ENCODE assay signal across 16 cellular contexts in the genomic region with DNA sequence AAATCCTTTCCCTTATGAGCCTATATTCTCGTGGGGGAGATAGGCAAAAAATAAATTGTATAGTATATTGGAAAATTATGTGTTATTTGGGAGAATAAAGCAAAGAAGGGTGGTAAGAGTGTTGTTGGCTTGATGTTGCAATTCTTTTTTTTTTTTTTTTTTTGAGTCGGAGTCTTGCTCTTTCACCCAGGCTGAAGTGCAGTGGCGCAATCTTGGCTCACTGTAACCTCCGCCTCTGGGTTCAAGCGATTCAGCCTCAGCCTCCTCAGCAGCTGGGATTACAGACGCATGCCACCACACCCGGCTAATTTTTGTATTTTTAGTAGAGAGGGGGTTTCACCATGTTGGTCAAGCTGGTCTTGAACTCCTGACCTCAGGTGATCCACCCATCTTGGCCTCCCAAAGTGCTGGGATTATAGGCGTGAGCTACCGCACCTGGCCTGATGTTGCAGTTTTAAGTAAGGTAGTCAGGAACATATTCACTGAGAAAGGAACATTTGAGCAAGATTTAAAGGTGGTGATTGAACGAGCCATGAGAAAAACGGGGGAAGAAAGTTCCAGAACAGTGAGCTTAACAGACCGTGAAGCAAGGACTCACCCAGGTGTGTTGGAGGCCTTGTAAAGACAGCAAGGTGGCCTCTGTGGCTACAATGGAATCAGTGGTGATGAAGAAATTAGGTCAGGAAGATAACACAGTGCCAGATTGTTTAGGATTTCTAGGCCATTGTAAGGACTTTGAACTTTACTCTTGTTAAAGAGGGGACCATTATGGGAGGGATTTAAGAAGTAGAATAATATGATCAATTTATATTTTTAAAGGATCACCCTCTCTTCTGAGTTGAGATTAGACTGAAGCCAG. TPM values are rescaled to one million over a fixed set of nuclear protein-coding genes. Genes with fewer than 3 reads are reported as not detected.
A peak's percentile ranks its signal among the peaks of the same experiment; 100 is the strongest.
DNase-seq lines count a peak whose midpoint lies in the region; ATAC-seq and TF ChIP-seq lines count a peak whose summit lies in the region.
"Had no signal": no experiment of that assay in that cellular context is flagged by ENCODE, and none has a peak within 500 bp of the region (broad histone marks: within the 10 kb centered on the region; RNA-seq: fewer than 3 reads in every experiment).

No MANE protein-coding gene starts in this region.

- H3K27ac ChIP-seq in right atrium auricular region, result no peak overlapping the region
- no peak overlapping the region for H3K27ac ChIP-seq in lower lobe of right lung
- H3K27ac ChIP-seq in tibial nerve, result peak overlapping the region in 3 of 4 donors; percentile 15 to 63 (median 63)
- H3K27ac ChIP-seq in ovary, result no peak overlapping the region
- H3K27ac ChIP-seq: esophagus muscularis mucosa, transverse colon had no signal

- H3K27me3 ChIP-seq in right atrium auricular region, result no peaks in the 10 kb centered on the region
- H3K27me3 ChIP-seq in lower lobe of right lung (ENCODE audit: low read depth), result no peaks in the 10 kb centered on the region
- H3K27me3 ChIP-seq in tibial nerve, result no peaks in the 10 kb centered on the region
- no peaks in the 10 kb centered on the region for H3K27me3 ChIP-seq in ovary
- H3K27me3 ChIP-seq: esophagus muscularis mucosa, transverse colon had no signal

- peak; percentile 51 for DNase-seq in Right ventricle myocardium superior
- DNase-seq in right atrium auricular region (ENCODE audit: low spot score), result no peak
- DNase-seq in lower lobe of right lung, result peak; percentile 70
- DNase-seq in tibial nerve (ENCODE audit: low spot score in 2 of 2), result no peak
- no peak for DNase-seq in ovary
- DNase-seq in ureter (ENCODE audit: low spot score), result no peak
- DNase-seq in NCI-H2107 (lab: John Stamatoyannopoulos, UW), result no peak
- DNase-seq: activated CD4-positive, alpha-beta T cell treated with anti-CD3 and anti-CD28 coated beads, Interleukin-2, amount 10 ng/mL, durations not matched to agents 24 days and 14 days; aorta; cortex of kidney; kidney glomerular epithelial cell; naive thymus-derived CD8-positive, alpha-beta T cell; NCI-H1092; transverse colon had no signal

- TF ChIP-seq POLR2A in tibial nerve (IDR thresholded peaks at IDR 0.05) (no peak), ovary (IDR thresholded peaks at IDR 0.05) (no peak)

- H3K9me3 Mint-ChIP-seq in activated T-helper 17 cell treated with anti-CD3 and anti-CD28 coated beads, Interleukin-2, amount 50 U/mL, for 72 hours, result no peaks in the 10 kb centered on the region
- H3K9me3 Mint-ChIP-seq: activated CD4-positive, alpha-beta T cell treated with anti-CD3 and anti-CD28 coated beads, Interleukin-2, amount 10 ng/mL, durations not matched to agents 24 days and 14 days; naive thymus-derived CD8-positive, alpha-beta T cell had no signal

- H3K9me3 ChIP-seq in right atrium auricular region (no peaks in the 10 kb centered on the region), lower lobe of right lung (no peaks in the 10 kb centered on the region), tibial nerve (no peaks in the 10 kb centered on the region), ovary (no peaks in the 10 kb centered on the region)
- H3K9me3 ChIP-seq: esophagus muscularis mucosa, transverse colon had no signal

- H3K27ac Mint-ChIP-seq in activated T-helper 17 cell treated with anti-CD3 and anti-CD28 coated beads, Interleukin-2, amount 50 U/mL, for 72 hours, result peak overlapping the region; percentile 73
- H3K27ac Mint-ChIP-seq: activated CD4-positive, alpha-beta T cell treated with anti-CD3 and anti-CD28 coated beads, Interleukin-2, amount 10 ng/mL, durations not matched to agents 24 days and 14 days had no signal

- H3K27me3 Mint-ChIP-seq in activated T-helper 17 cell treated with anti-CD3 and anti-CD28 coated beads, Interleukin-2, amount 50 U/mL, for 72 hours, result no peaks in the 10 kb centered on the region
- H3K27me3 Mint-ChIP-seq: activated CD4-positive, alpha-beta T cell treated with anti-CD3 and anti-CD28 coated beads, Interleukin-2, amount 10 ng/mL, durations not matched to agents 24 days and 14 days; naive thymus-derived CD8-positive, alpha-beta T cell had no signal

- TF ChIP-seq EP300 in tibial nerve (IDR thresholded peaks at IDR 0.05) (no peak), ovary (IDR thresholded peaks at IDR 0.05) (no peak)

- no peak overlapping the region for H3K4me3 Mint-ChIP-seq in activated T-helper 17 cell treated with anti-CD3 and anti-CD28 coated beads, Interleukin-2, amount 50 U/mL, for 72 hours
- H3K4me3 Mint-ChIP-seq: activated CD4-positive, alpha-beta T cell treated with anti-CD3 and anti-CD28 coated beads, Interleukin-2, amount 10 ng/mL, durations not matched to agents 24 days and 14 days; naive thymus-derived CD8-positive, alpha-beta T cell had no signal

- H3K4me1 ChIP-seq in right atrium auricular region (peaks cover 0 to 24% of the 10 kb centered on the region in 2 donors), lower lobe of right lung (peaks cover 29% of the 10 kb centered on the region), tibial nerve (peaks cover 0 to 54% (median 19%) of the 10 kb centered on the region in 4 donors), ovary (ENCODE audit: insufficient read depth) (peaks cover 8% of the 10 kb centered on the region)

- H3K4me3 ChIP-seq in right atrium auricular region, result no peak overlapping the region
- no peak overlapping the region for H3K4me3 ChIP-seq in lower lobe of right lung
- H3K4me3 ChIP-seq in tibial nerve, result no peak overlapping the region
- H3K4me3 ChIP-seq in ovary, result no peak overlapping the region
- H3K4me3 ChIP-seq: esophagus muscularis mucosa, transverse colon had no signal

- TF ChIP-seq CTCF in right atrium auricular region (IDR thresholded peaks at IDR 0.05) (no peak), lower lobe of right lung (IDR thresholded peaks at IDR 0.05) (no peak), tibial nerve (IDR thresholded peaks at IDR 0.05) (no peak), ovary (IDR thresholded peaks at IDR 0.05) (no peak)

- WGBS in tibial nerve, 2 donors, result 64 to 67% methylated on average over 12 of the region's 12 CpGs
- 75 to 83% (median 79%) methylated on average over 12 of the region's 12 CpGs for WGBS in ovary, 3 donors

- H3K36me3 ChIP-seq in right atrium auricular region (no peaks in the 10 kb centered on the region), lower lobe of right lung (no peaks in the 10 kb centered on the region), tibial nerve (no peaks in the 10 kb centered on the region), ovary (no peaks in the 10 kb centered on the region)
- H3K36me3 ChIP-seq: transverse colon had no signal

- no peaks in the 10 kb centered on the region for H3K36me3 Mint-ChIP-seq in activated T-helper 17 cell treated with anti-CD3 and anti-CD28 coated beads, Interleukin-2, amount 50 U/mL, for 72 hours (ENCODE audit: low read depth)

- intact Hi-C loops in Right ventricle myocardium superior (cut with DNase I) (no loop called here), lower lobe of right lung (cut with DNase I) (no loop called here), ovary (cut with DNase I) (loop anchor here in 1 of 4 donors (10.0 kb wide), 1 partner anchor 45 kb away; the partner anchor contains the start of gene RPRD2)

- peaks cover 40% of the 10 kb centered on the region for H3K4me1 Mint-ChIP-seq in activated T-helper 17 cell treated with anti-CD3 and anti-CD28 coated beads, Interleukin-2, amount 50 U/mL, for 72 hours

- ATAC-seq in Right ventricle myocardium superior (ENCODE audit: poor library complexity) (no peak), lower lobe of right lung (peak; percentile 52 to 59)
- no peak for ATAC-seq in activated T-helper 17 cell treated with anti-CD3 and anti-CD28 coated beads, Interleukin-2, amount 50 U/mL, for 72 hours (replicated peaks)
- ATAC-seq: naive thymus-derived CD8-positive, alpha-beta T cell had no signal

RNA-seq across cellular contexts. Expression of gene RPRD2, which starts 45.8 kb away (rescaled TPM):
- total RNA-seq in Right ventricle myocardium superior (20.8 TPM), right atrium auricular region (10 to 100 TPM; 18.5 to 24.0 TPM), lower lobe of right lung (32.0 TPM), tibial nerve (10 to 100 TPM; 16.2 to 27.6 (median 24.8) TPM), ovary (10 to 100 TPM; 18.2 to 55.6 (median 43.9) TPM), ureter (44.7 TPM)
- 10 to 100 TPM; 23.0 to 26.9 TPM for total RNA-seq in activated T-helper 17 cell treated with anti-CD3 and anti-CD28 coated beads, Interleukin-2, amount 50 U/mL, for 72 hours
- 10 to 100 TPM; 20.3 to 53.2 TPM for polyA plus RNA-seq in ovary

Comparison
In these comparisons a context has a peak if more than half of its experiments do, and no peak if none do; other contexts are left out.
1. DNase-seq: peak in Right ventricle myocardium superior (single experiment) and lower lobe of right lung (single experiment); none in right atrium auricular region (single experiment), tibial nerve (0 of 2), ovary (0 of 5), ureter (single experiment) and NCI-H2107 (single experiment).
2. ATAC-seq: peak in lower lobe of right lung (2 of 2); none in Right ventricle myocardium superior (single experiment) and activated T-helper 17 cell treated with anti-CD3 and anti-CD28 coated beads, Interleukin-2, amount 50 U/mL, for 72 hours (single experiment).
3. H3K27ac ChIP-seq: peak in tibial nerve (3 of 4); none in right atrium auricular region (0 of 2), lower lobe of right lung (single experiment) and ovary (0 of 2).